In the genomic region with DNA sequence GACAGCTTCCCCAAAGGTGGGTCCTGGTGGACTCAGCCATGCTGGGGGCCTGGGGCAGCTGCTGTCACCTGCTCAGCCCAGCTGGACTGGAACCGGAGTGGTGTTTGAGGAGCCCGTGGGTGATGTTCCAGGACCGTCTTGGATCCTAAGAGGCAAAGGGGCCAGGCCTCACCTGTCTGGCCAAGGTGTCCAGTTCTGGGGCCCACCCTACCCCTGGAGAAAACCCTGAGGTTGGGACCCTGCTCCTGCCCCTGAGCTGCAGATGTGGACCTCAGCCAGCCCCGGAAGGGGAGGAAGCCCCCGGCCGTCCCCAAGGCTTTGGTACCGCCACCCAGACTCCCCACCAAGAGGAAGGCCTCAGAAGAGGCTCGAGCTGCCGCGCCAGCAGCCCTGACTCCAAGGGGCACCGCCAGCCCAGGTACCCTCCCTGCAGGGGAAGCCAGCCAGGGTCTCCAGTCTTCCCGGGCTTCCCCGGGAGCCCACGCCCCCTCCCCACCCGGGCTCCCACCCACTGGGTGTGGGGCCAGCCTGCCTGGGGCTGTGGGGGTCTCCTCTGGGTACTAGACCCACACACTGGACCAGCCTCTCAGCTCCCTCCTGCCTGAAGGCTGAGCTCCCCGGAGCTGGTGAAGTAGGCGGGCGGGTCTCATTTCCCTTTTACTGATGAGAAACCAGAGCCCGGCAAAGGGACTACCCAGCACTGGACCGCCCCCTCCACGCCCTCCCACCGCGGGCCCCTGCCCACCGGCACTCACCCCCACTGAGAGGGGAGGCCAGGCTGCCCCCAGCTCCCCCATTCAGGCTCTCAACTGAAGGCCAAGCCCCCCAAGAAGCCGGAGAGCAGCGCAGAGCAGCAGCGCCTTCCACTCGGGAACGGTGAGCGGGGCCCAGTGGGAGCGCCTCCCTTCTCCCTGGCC, we compare ENCODE assay signal across 32 cellular contexts. TPM values are rescaled to one million over a fixed set of nuclear protein-coding genes. Genes with fewer than 3 reads are reported as not detected.
DNase-seq lines count a peak whose midpoint lies in the region; ATAC-seq, FAIRE-seq and TF ChIP-seq lines count a peak whose summit lies in the region.
"Had no signal": no experiment of that assay in that cellular context is flagged by ENCODE, and none has a peak within 500 bp of the region (broad histone marks: within the 10 kb centered on the region; RNA-seq: fewer than 3 reads in every experiment).

No MANE protein-coding gene starts in this region.

- no peaks in the 10 kb centered on the region for H4K20me1 ChIP-seq in HepG2 (ENCODE audit: insufficient read depth, low read length)

- TF ChIP-seq CTCF in right lobe of liver (IDR thresholded peaks at IDR 0.05) = no peak
- TF ChIP-seq CTCF in HepG2 (CRISPR knock-in tag; IDR thresholded peaks at IDR 0.05) = no peak

- no peak for ATAC-seq in right lobe of liver
- ATAC-seq in HepG2 = no peak
- ATAC-seq in left ventricle myocardium superior = no peak
- ATAC-seq: A549, gastrocnemius medialis had no signal

- no peak overlapping the region for H2AFZ ChIP-seq in HepG2 (ENCODE audit: low read length)
- H2AFZ ChIP-seq: hepatocyte, PC-9 had no signal

- in situ Hi-C loops in HepG2 (cut with HindIII; ENCODE audit: extremely low pct_ligation_motif_present, low pct_unique_long_range_greater_than_20kb) = no loop called here

- H3K27me3 ChIP-seq in right lobe of liver = no peaks in the 10 kb centered on the region
- peaks cover 6 to 63% of the 10 kb centered on the region in 2 experiments for H3K27me3 ChIP-seq in HepG2 (ENCODE audit: control insufficient read depth in 1 of 2, insufficient read depth in 2 of 2, low read length in 2 of 2)
- H3K27me3 ChIP-seq: ascending aorta, hepatocyte, vagina had no signal

- DNase-seq in right lobe of liver (peak in 2 of 3 donors; percentile 14 to 49), HepG2 (ENCODE audit: low spot score) (no peak), left ventricle myocardium superior (peak; percentile 21), T-helper 1 cell (no peak), NCI-H2107 treated with DMSO at 0.1 percent for 48 hours (lab: John Stamatoyannopoulos, UW; ENCODE audit: unreplicated experiment) (no peak)
- no peak for DNase-seq in stimulated activated CD4-positive, alpha-beta T cell treated with anti-CD3 and anti-CD28 coated beads, Interleukin-12 subunit alpha, Interleukin-12 subunit beta, amount 100 ng/mL, for 4 hours
- DNase-seq: activated CD4-positive, alpha-beta T cell treated with anti-CD3 and anti-CD28 coated beads, Interleukin-2, amount 50 U/mL, for 48 hours; activated CD4-positive, CD25-positive, alpha-beta regulatory T cell treated with anti-CD3 and anti-CD28 coated beads, Interleukin-2, amount 50 U/mL, for 72 hours; activated T-cell treated with anti-CD3 and anti-CD28 coated beads, Interleukin-2, amount 50 U/mL, for 48 hours; CD8-positive, alpha-beta memory T cell; DMS 273 treated with DMSO at 0.1 percent for 48 hours; effector CD4-positive, alpha-beta T cell; gastrocnemius medialis; KG1; NCI-H1417 treated with DMSO at 0.1 percent for 48 hours; NCI-H2081; NCI-H226; NCI-H526 treated with DMSO at 0.1 percent for 48 hours; NK-92 treated with Interleukin-12 subunit alpha and Interleukin-12 subunit beta, amount 100 ng/mL, for 24 hours; PC-9; sigmoid colon; stimulated activated CD4-positive, alpha-beta T cell treated with anti-CD3 and anti-CD28 coated beads, Interleukin-4, amount 100 ng/mL, for 24 hours; T-helper 2 cell; tibial artery had no signal

- TF ChIP-seq POLR2A in right lobe of liver (IDR thresholded peaks at IDR 0.05) = no peak
- no peak for TF ChIP-seq POLR2A in HepG2 (IDR thresholded peaks at IDR 0.05; ENCODE audit: insufficient read depth in 1 of 2, low read depth in 2 of 2, low read length in 2 of 2)

- no TSS peak for BruUV-seq in HepG2 (replicated peaks; lab: Mats Ljungman, UMichigan)

- POLR2A ChIA-PET in HepG2 (lab: Yijun Ruan, JAX) = no interaction called here

- no CpG with 5 or more reads among the region's 31 CpGs for WGBS in right lobe of liver (ENCODE audit: insufficient coverage, low coverage, low lambda C conversion rate, missing lambda C conversion rate)
- 39% methylated on average over 8 of the region's 31 CpGs for WGBS in HepG2 (ENCODE audit: low lambda C conversion rate)

- CTCF ChIA-PET in HepG2 (lab: Yijun Ruan, JAX; ENCODE audit: low intra/inter-chr PET ratio, low total read pairs) = no interaction called here

- H3K4me2 ChIP-seq in HepG2 (ENCODE audit: low read depth, low read length) = no peak overlapping the region
- H3K4me2 ChIP-seq: A549, PC-9 had no signal

- no peak for FAIRE-seq in HepG2 (lab: Jason Lieb, UNC)
- FAIRE-seq: A549, colon, H54 had no signal

- no peak overlapping the region for H3K9ac ChIP-seq in HepG2 (ENCODE audit: insufficient read depth, low read depth, low read length)

- no peaks in the 10 kb centered on the region for H3K9me3 ChIP-seq in right lobe of liver
- H3K9me3 ChIP-seq in HepG2 (ENCODE audit: low read length) = no peaks in the 10 kb centered on the region
- H3K9me3 ChIP-seq: A549, ascending aorta, gastrocnemius medialis, sigmoid colon, tibial artery, vagina had no signal

- TF ChIP-seq EP300 in HepG2 (IDR thresholded peaks at IDR 0.05; ENCODE audit: low read depth in 2 of 2, low read length in 2 of 2) = no peak
- TF ChIP-seq EP300 in HepG2 (CRISPR knock-in tag; IDR thresholded peaks at IDR 0.05; ENCODE audit: borderline replicate concordance) = no peak

- H3K4me3 ChIP-seq in right lobe of liver (no peak overlapping the region), HepG2 (replicated peaks in 1 of 3; ENCODE audit: insufficient read depth in 1 of 3, low read depth in 2 of 3, low read length in 3 of 3) (no peak overlapping the region)
- H3K4me3 ChIP-seq: A549, ascending aorta, gastrocnemius medialis, hepatocyte, PC-9, sigmoid colon, tibial artery had no signal

- H3K36me3 ChIP-seq in right lobe of liver (no peaks in the 10 kb centered on the region), HepG2 (replicated peaks in 1 of 2; ENCODE audit: control insufficient read depth in 1 of 2, insufficient read depth in 2 of 2, low read length in 2 of 2) (no peaks in the 10 kb centered on the region)
- H3K36me3 ChIP-seq: ascending aorta, gastrocnemius medialis, sigmoid colon, tibial artery, vagina had no signal

- no peaks in the 10 kb centered on the region for H3K79me2 ChIP-seq in HepG2 (ENCODE audit: insufficient read depth, low read length)
- H3K79me2 ChIP-seq: hepatocyte had no signal

- H3K4me1 ChIP-seq in right lobe of liver = peaks cover 0 to 3% (median 0%) of the 10 kb centered on the region in 4 donors
- no peaks in the 10 kb centered on the region for H3K4me1 ChIP-seq in HepG2 (ENCODE audit: insufficient read depth, low read length)
- H3K4me1 ChIP-seq: A549, ascending aorta, gastrocnemius medialis had no signal

- TF ChIP-seq RAD21 in HepG2 (CRISPR knock-in tag; IDR thresholded peaks at IDR 0.05) = no peak

- intact Hi-C loops in right lobe of liver (cut with DNase I) = no loop called here
- intact Hi-C loops in HepG2 (cut with micrococcal nuclease; ENCODE audit: unreplicated experiment) = no loop called here
- intact Hi-C loops in left ventricle myocardium superior (cut with micrococcal nuclease) = no loop called here

- no peak overlapping the region for H3K27ac ChIP-seq in right lobe of liver
- H3K27ac ChIP-seq in HepG2 (ENCODE audit: extremely low read length, insufficient read depth, low read length) = no peak overlapping the region
- H3K27ac ChIP-seq: A549, ascending aorta, gastrocnemius medialis, hepatocyte, PC-9, sigmoid colon, tibial artery, vagina had no signal

RNA-seq across cellular contexts. Expression of a gene that starts 1.3 kb away (rescaled TPM):
- total RNA-seq in right lobe of liver = not detected
- not detected in 2 replicates for total RNA-seq in HepG2 (2016; rRNA removed; fragmentation: Illumina TruSeq; extraction: Trizol)
- total RNA-seq in HepG2 (2016; cell fraction: cytosol; rRNA removed; fragmentation: Illumina TruSeq; extraction: Trizol; ENCODE audit: low read depth) = not detected in 2 replicates
- not detected in 2 replicates for total RNA-seq in HepG2 (2016; cell fraction: insoluble cytoplasmic fraction; rRNA removed; fragmentation: Illumina TruSeq; extraction: Trizol)
- not detected in 2 replicates for total RNA-seq in HepG2 (2016; cell fraction: membrane; rRNA removed; fragmentation: Illumina TruSeq; extraction: Trizol)
- not detected in 2 replicates for total RNA-seq in HepG2 (2016; cell fraction: nucleus; rRNA removed; fragmentation: Illumina TruSeq; extraction: Trizol)
- not detected in 2 replicates for polyA plus RNA-seq in HepG2 (2011; rRNA removed)
- not detected in 2 replicates for polyA plus RNA-seq in HepG2 (2011; cell fraction: cytosol; rRNA removed)
- not detected in 2 replicates for polyA plus RNA-seq in HepG2 (2011; cell fraction: nucleus; rRNA removed)
- polyA plus RNA-seq in HepG2 (2012) = not detected in 2 replicates
- polyA plus RNA-seq in HepG2 (2016; cell fraction: cytosol; fragmentation: Illumina TruSeq; extraction: Trizol; ENCODE audit: low read depth) = not detected in 2 replicates
- polyA plus RNA-seq in HepG2 (2016; cell fraction: insoluble cytoplasmic fraction; fragmentation: Illumina TruSeq; extraction: Trizol; ENCODE audit: low read depth) = not detected in 2 replicates
- not detected in 2 replicates for polyA plus RNA-seq in HepG2 (2016; cell fraction: membrane; fragmentation: Illumina TruSeq; extraction: Trizol; ENCODE audit: low read depth)
- not detected in 2 replicates for polyA plus RNA-seq in HepG2 (2016; cell fraction: nucleus; fragmentation: Illumina TruSeq; extraction: Trizol; ENCODE audit: insufficient read depth, low read depth)
- polyA minus RNA-seq in HepG2 (2011; rRNA and poly(A)+ RNA removed; ENCODE audit: low replicate concordance) = 0.07 TPM in 1 of 2 replicates, not detected in the other
- polyA minus RNA-seq in HepG2 (2011; cell fraction: cytosol; rRNA and poly(A)+ RNA removed) = not detected in 2 replicates
- polyA minus RNA-seq in HepG2 (2011; cell fraction: nucleus; rRNA and poly(A)+ RNA removed) = not detected in 2 replicates
- not detected for total RNA-seq in left ventricle myocardium superior
- total RNA-seq: CD8-positive, alpha-beta memory T cell; fibroblast of lung; gastrocnemius medialis; MCF 10A; PC-9; sigmoid colon had no signal
- polyA plus RNA-seq: A549, fibroblast of lung had no signal

RNA-seq across cellular contexts. Expression of a gene that starts 12.9 kb away (rescaled TPM):
- total RNA-seq in right lobe of liver (10 to 100 TPM; 68.3 to 97.6 (median 73.7) TPM), HepG2 (2016; rRNA removed; fragmentation: Illumina TruSeq; extraction: Trizol) (87.6 and 106 TPM in 2 replicates), left ventricle myocardium superior (46.1 TPM)
- total RNA-seq in HepG2 (2016; cell fraction: cytosol; rRNA removed; fragmentation: Illumina TruSeq; extraction: Trizol; ENCODE audit: low read depth) = 13.9 and 14.6 TPM in 2 replicates
- 76.5 and 112 TPM in 2 replicates for total RNA-seq in HepG2 (2016; cell fraction: insoluble cytoplasmic fraction; rRNA removed; fragmentation: Illumina TruSeq; extraction: Trizol)
- total RNA-seq in HepG2 (2016; cell fraction: membrane; rRNA removed; fragmentation: Illumina TruSeq; extraction: Trizol) = 27.9 TPM in 2 replicates
- 51.1 and 56.0 TPM in 2 replicates for total RNA-seq in HepG2 (2016; cell fraction: nucleus; rRNA removed; fragmentation: Illumina TruSeq; extraction: Trizol)
- 92.8 and 113 TPM in 2 replicates for polyA plus RNA-seq in HepG2 (2011; rRNA removed)
- polyA plus RNA-seq in HepG2 (2011; cell fraction: cytosol; rRNA removed) = 71.8 and 109 TPM in 2 replicates
- polyA plus RNA-seq in HepG2 (2011; cell fraction: nucleus; rRNA removed) = 444 and 640 TPM in 2 replicates
- polyA plus RNA-seq in HepG2 (2012) = 83.1 and 108 TPM in 2 replicates
- polyA plus RNA-seq in HepG2 (2016; cell fraction: cytosol; fragmentation: Illumina TruSeq; extraction: Trizol; ENCODE audit: low read depth) = 10.0 and 11.5 TPM in 2 replicates
- 69.5 and 87.4 TPM in 2 replicates for polyA plus RNA-seq in HepG2 (2016; cell fraction: insoluble cytoplasmic fraction; fragmentation: Illumina TruSeq; extraction: Trizol; ENCODE audit: low read depth)
- 16.7 and 19.2 TPM in 2 replicates for polyA plus RNA-seq in HepG2 (2016; cell fraction: membrane; fragmentation: Illumina TruSeq; extraction: Trizol; ENCODE audit: low read depth)
- 107 and 115 TPM in 2 replicates for polyA plus RNA-seq in HepG2 (2016; cell fraction: nucleus; fragmentation: Illumina TruSeq; extraction: Trizol; ENCODE audit: insufficient read depth, low read depth)
- 90.7 and 203 TPM in 2 replicates for polyA minus RNA-seq in HepG2 (2011; rRNA and poly(A)+ RNA removed; ENCODE audit: low replicate concordance)
- 72.1 and 83.6 TPM in 2 replicates for polyA minus RNA-seq in HepG2 (2011; cell fraction: cytosol; rRNA and poly(A)+ RNA removed)
- 51.9 and 52.8 TPM in 2 replicates for polyA minus RNA-seq in HepG2 (2011; cell fraction: nucleus; rRNA and poly(A)+ RNA removed)

RNA-seq across cellular contexts. Expression of a gene that starts 25.3 kb away (rescaled TPM):
- total RNA-seq in right lobe of liver = 1 to 10 TPM in 2 of 6 experiments, under 1 TPM in 1, not detected in 3; 0.29 to 2.3 (median 1.4) TPM
- total RNA-seq in HepG2 (2016; rRNA removed; fragmentation: Illumina TruSeq; extraction: Trizol) = 1.7 TPM in 1 of 2 replicates, not detected in the other
- 1.1 and 1.6 TPM in 2 replicates for total RNA-seq in HepG2 (2016; cell fraction: cytosol; rRNA removed; fragmentation: Illumina TruSeq; extraction: Trizol; ENCODE audit: low read depth)
- total RNA-seq in HepG2 (2016; cell fraction: insoluble cytoplasmic fraction; rRNA removed; fragmentation: Illumina TruSeq; extraction: Trizol) = 1.00 TPM in 1 of 2 replicates, not detected in the other
- total RNA-seq in HepG2 (2016; cell fraction: membrane; rRNA removed; fragmentation: Illumina TruSeq; extraction: Trizol) = 0.43 and 1.0 TPM in 2 replicates
- total RNA-seq in HepG2 (2016; cell fraction: nucleus; rRNA removed; fragmentation: Illumina TruSeq; extraction: Trizol) = not detected in 2 replicates
- polyA plus RNA-seq in HepG2 (2011; rRNA removed) = 0.75 and 1.4 TPM in 2 replicates
- polyA plus RNA-seq in HepG2 (2011; cell fraction: cytosol; rRNA removed) = 0.68 and 0.91 TPM in 2 replicates
- 1.1 TPM in 1 of 2 replicates, not detected in the other for polyA plus RNA-seq in HepG2 (2011; cell fraction: nucleus; rRNA removed)
- polyA plus RNA-seq in HepG2 (2012) = 1.4 and 2.8 TPM in 2 replicates
- polyA plus RNA-seq in HepG2 (2016; cell fraction: cytosol; fragmentation: Illumina TruSeq; extraction: Trizol; ENCODE audit: low read depth) = 0.92 and 3.0 TPM in 2 replicates
- polyA plus RNA-seq in HepG2 (2016; cell fraction: insoluble cytoplasmic fraction; fragmentation: Illumina TruSeq; extraction: Trizol; ENCODE audit: low read depth) = 1.4 TPM in 1 of 2 replicates, not detected in the other
- polyA plus RNA-seq in HepG2 (2016; cell fraction: membrane; fragmentation: Illumina TruSeq; extraction: Trizol; ENCODE audit: low read depth) = 0.76 and 1.1 TPM in 2 replicates
- not detected in 2 replicates for polyA plus RNA-seq in HepG2 (2016; cell fraction: nucleus; fragmentation: Illumina TruSeq; extraction: Trizol; ENCODE audit: insufficient read depth, low read depth)
- not detected in 2 replicates for polyA minus RNA-seq in HepG2 (2011; rRNA and poly(A)+ RNA removed; ENCODE audit: low replicate concordance)
- not detected in 2 replicates for polyA minus RNA-seq in HepG2 (2011; cell fraction: cytosol; rRNA and poly(A)+ RNA removed)
- not detected in 2 replicates for polyA minus RNA-seq in HepG2 (2011; cell fraction: nucleus; rRNA and poly(A)+ RNA removed)
- total RNA-seq in left ventricle myocardium superior = not detected
- total RNA-seq: ascending aorta; CD8-positive, alpha-beta memory T cell; fibroblast of lung; gastrocnemius medialis; hepatocyte; MCF 10A; PC-9; sigmoid colon; vagina had no signal
- polyA plus RNA-seq: A549; CD8-positive, alpha-beta memory T cell; fibroblast of lung; sigmoid colon had no signal

RNA-seq across cellular contexts. Expression of a gene that starts 46.2 kb away (rescaled TPM):
- total RNA-seq in right lobe of liver (1 to 10 TPM; 1.1 to 2.7 (median 1.7) TPM), HepG2 (2016; rRNA removed; fragmentation: Illumina TruSeq; extraction: Trizol) (0.45 and 0.51 TPM in 2 replicates), left ventricle myocardium superior (4.4 TPM)
- 0.35 and 0.40 TPM in 2 replicates for total RNA-seq in HepG2 (2016; cell fraction: cytosol; rRNA removed; fragmentation: Illumina TruSeq; extraction: Trizol; ENCODE audit: low read depth)
- total RNA-seq in HepG2 (2016; cell fraction: insoluble cytoplasmic fraction; rRNA removed; fragmentation: Illumina TruSeq; extraction: Trizol) = 0.56 and 0.64 TPM in 2 replicates
- 0.68 and 0.72 TPM in 2 replicates for total RNA-seq in HepG2 (2016; cell fraction: membrane; rRNA removed; fragmentation: Illumina TruSeq; extraction: Trizol)
- total RNA-seq in HepG2 (2016; cell fraction: nucleus; rRNA removed; fragmentation: Illumina TruSeq; extraction: Trizol) = 1.1 and 1.4 TPM in 2 replicates
- polyA plus RNA-seq in HepG2 (2011; rRNA removed) = 1.3 and 2.9 TPM in 2 replicates
- 0.89 and 1.0 TPM in 2 replicates for polyA plus RNA-seq in HepG2 (2011; cell fraction: cytosol; rRNA removed)
- 3.2 and 5.2 TPM in 2 replicates for polyA plus RNA-seq in HepG2 (2011; cell fraction: nucleus; rRNA removed)
- 1.7 and 3.3 TPM in 2 replicates for polyA plus RNA-seq in HepG2 (2012)
- 0.43 and 0.44 TPM in 2 replicates for polyA plus RNA-seq in HepG2 (2016; cell fraction: cytosol; fragmentation: Illumina TruSeq; extraction: Trizol; ENCODE audit: low read depth)
- polyA plus RNA-seq in HepG2 (2016; cell fraction: insoluble cytoplasmic fraction; fragmentation: Illumina TruSeq; extraction: Trizol; ENCODE audit: low read depth) = 0.75 and 1.0 TPM in 2 replicates
- 0.55 and 0.57 TPM in 2 replicates for polyA plus RNA-seq in HepG2 (2016; cell fraction: membrane; fragmentation: Illumina TruSeq; extraction: Trizol; ENCODE audit: low read depth)
- polyA plus RNA-seq in HepG2 (2016; cell fraction: nucleus; fragmentation: Illumina TruSeq; extraction: Trizol; ENCODE audit: insufficient read depth, low read depth) = 2.5 and 3.0 TPM in 2 replicates
- 3.6 and 4.8 TPM in 2 replicates for polyA minus RNA-seq in HepG2 (2011; rRNA and poly(A)+ RNA removed; ENCODE audit: low replicate concordance)
- 0.79 and 2.8 TPM in 2 replicates for polyA minus RNA-seq in HepG2 (2011; cell fraction: cytosol; rRNA and poly(A)+ RNA removed)
- polyA minus RNA-seq in HepG2 (2011; cell fraction: nucleus; rRNA and poly(A)+ RNA removed) = 1.4 and 2.4 TPM in 2 replicates
- total RNA-seq: ascending aorta had no signal
- polyA plus RNA-seq: fibroblast of lung had no signal

RNA-seq across cellular contexts. Expression of a gene that starts 52.2 kb away (rescaled TPM):
- total RNA-seq in right lobe of liver = 10 to 100 TPM in 4 of 6 experiments, 1 to 10 TPM in 2; 6.9 to 15.4 (median 13.1) TPM
- total RNA-seq in HepG2 (2016; rRNA removed; fragmentation: Illumina TruSeq; extraction: Trizol) = 13.1 and 20.1 TPM in 2 replicates
- total RNA-seq in HepG2 (2016; cell fraction: cytosol; rRNA removed; fragmentation: Illumina TruSeq; extraction: Trizol; ENCODE audit: low read depth) = 16.2 and 18.7 TPM in 2 replicates
- 11.7 and 23.2 TPM in 2 replicates for total RNA-seq in HepG2 (2016; cell fraction: insoluble cytoplasmic fraction; rRNA removed; fragmentation: Illumina TruSeq; extraction: Trizol)
- total RNA-seq in HepG2 (2016; cell fraction: membrane; rRNA removed; fragmentation: Illumina TruSeq; extraction: Trizol) = 22.7 and 31.0 TPM in 2 replicates
- 15.4 and 16.3 TPM in 2 replicates for total RNA-seq in HepG2 (2016; cell fraction: nucleus; rRNA removed; fragmentation: Illumina TruSeq; extraction: Trizol)
- 8.0 and 13.1 TPM in 2 replicates for polyA plus RNA-seq in HepG2 (2011; rRNA removed)
- polyA plus RNA-seq in HepG2 (2011; cell fraction: cytosol; rRNA removed) = 6.8 and 14.6 TPM in 2 replicates
- polyA plus RNA-seq in HepG2 (2011; cell fraction: nucleus; rRNA removed) = 84.7 and 108 TPM in 2 replicates
- polyA plus RNA-seq in HepG2 (2012) = 7.4 and 9.9 TPM in 2 replicates
- polyA plus RNA-seq in HepG2 (2016; cell fraction: cytosol; fragmentation: Illumina TruSeq; extraction: Trizol; ENCODE audit: low read depth) = 17.7 and 23.4 TPM in 2 replicates
- 12.0 and 13.3 TPM in 2 replicates for polyA plus RNA-seq in HepG2 (2016; cell fraction: insoluble cytoplasmic fraction; fragmentation: Illumina TruSeq; extraction: Trizol; ENCODE audit: low read depth)
- 19.5 and 21.9 TPM in 2 replicates for polyA plus RNA-seq in HepG2 (2016; cell fraction: membrane; fragmentation: Illumina TruSeq; extraction: Trizol; ENCODE audit: low read depth)
- 26.7 and 31.2 TPM in 2 replicates for polyA plus RNA-seq in HepG2 (2016; cell fraction: nucleus; fragmentation: Illumina TruSeq; extraction: Trizol; ENCODE audit: insufficient read depth, low read depth)
- polyA minus RNA-seq in HepG2 (2011; rRNA and poly(A)+ RNA removed; ENCODE audit: low replicate concordance) = 3.6 and 9.9 TPM in 2 replicates
- polyA minus RNA-seq in HepG2 (2011; cell fraction: cytosol; rRNA and poly(A)+ RNA removed) = 3.6 and 4.5 TPM in 2 replicates
- 13.3 and 17.1 TPM in 2 replicates for polyA minus RNA-seq in HepG2 (2011; cell fraction: nucleus; rRNA and poly(A)+ RNA removed)
- total RNA-seq in left ventricle myocardium superior = 14.9 TPM

Comparison
In these comparisons a context has a peak if more than half of its experiments do, and no peak if none do; other contexts are left out.
1. DNase-seq: peak in right lobe of liver (2 of 3) and left ventricle myocardium superior (single experiment); none in HepG2 (single experiment), T-helper 1 cell (0 of 5), NCI-H2107 treated with DMSO at 0.1 percent for 48 hours (single experiment) and stimulated activated CD4-positive, alpha-beta T cell treated with anti-CD3 and anti-CD28 coated beads, Interleukin-12 subunit alpha, Interleukin-12 subunit beta, amount 100 ng/mL, for 4 hours (single experiment).